In genomic region chr4:5158825-5159224, GRCh38 we compare ENCODE assay signal across 24 cellular contexts.
"Had no signal": no experiment of that assay in that cellular context is flagged by ENCODE, and none has a peak within 500 bp of the region (broad histone marks: within the 10 kb centered on the region; RNA-seq: fewer than 3 reads in every experiment).

No MANE protein-coding gene starts in this region.

- H3K27me3 Mint-ChIP-seq: stimulated activated naive B cell treated with anti-CD40 and anti-IgM and Interleukin-4, amounts not matched to agents 10 μg/mL and 1 μg/mL and 100 μg/mL, for 72 hours; stimulated activated naive CD8-positive, alpha-beta T cell treated with anti-CD3 and anti-CD28 coated beads, Interleukin-15, amount 100 ng/mL, for 72 hours had no signal

- H3K36me3 Mint-ChIP-seq: natural killer cell treated with Interleukin-12 subunit alpha and Interleukin-12 subunit beta and Interleukin-15 and Interleukin-18, amount 100 ng/mL, for 72 hours; neural progenitor cell; stimulated activated naive B cell treated with anti-CD40 and anti-IgM and Interleukin-4, amounts not matched to agents 10 μg/mL and 1 μg/mL and 100 μg/mL, for 72 hours had no signal

- H3K27me3 ChIP-seq: neural progenitor cell, sigmoid colon, testis, tibial nerve, upper lobe of right lung had no signal

- H3K4me3 ChIP-seq: dorsolateral prefrontal cortex, hepatocyte, lung, neural progenitor cell, psoas muscle, sigmoid colon, skin epidermis, testis, tibial nerve, upper lobe of right lung had no signal

- DNase-seq: cortex of kidney; dorsolateral prefrontal cortex; effector CD8-positive, alpha-beta T cell; foreskin melanocyte; left colon; left ventricle myocardium superior; mesenchymal stem cell; midbrain; occipital lobe; psoas muscle; retina; sigmoid colon; stimulated activated CD4-positive, alpha-beta T cell treated with anti-CD3 and anti-CD28 coated beads, Interleukin-2, amount 100 ng/mL, for 24 hours; stimulated activated CD4-positive, alpha-beta T cell treated with anti-CD3 and anti-CD28 coated beads, Interleukin-4, amount 100 ng/mL, for 4 hours; stimulated activated naive B cell treated with anti-CD40 and anti-IgM and Interleukin-4, amounts not matched to agents 10 μg/mL and 1 μg/mL and 100 μg/mL, for 72 hours; stimulated activated naive CD8-positive, alpha-beta T cell treated with anti-CD3 and anti-CD28 coated beads, Interleukin-15, amount 100 ng/mL, for 72 hours; testis; upper lobe of right lung had no signal

- H3K4me1 Mint-ChIP-seq: stimulated activated naive B cell treated with anti-CD40 and anti-IgM and Interleukin-4, amounts not matched to agents 10 μg/mL and 1 μg/mL and 100 μg/mL, for 72 hours; stimulated activated naive CD8-positive, alpha-beta T cell treated with anti-CD3 and anti-CD28 coated beads, Interleukin-15, amount 100 ng/mL, for 72 hours had no signal

- H3K9me3 Mint-ChIP-seq: natural killer cell treated with Interleukin-12 subunit alpha and Interleukin-12 subunit beta and Interleukin-15 and Interleukin-18, amount 100 ng/mL, for 72 hours had no signal

- H3K79me2 ChIP-seq: hepatocyte had no signal

- H3K9me3 ChIP-seq: psoas muscle, sigmoid colon, testis, tibial nerve, upper lobe of right lung had no signal

- H3K4me1 ChIP-seq: psoas muscle, sigmoid colon, testis, tibial nerve, upper lobe of right lung had no signal

- H3K27ac ChIP-seq: dorsolateral prefrontal cortex, hepatocyte, neural progenitor cell, psoas muscle, sigmoid colon, skin epidermis, testis, tibial nerve, upper lobe of right lung had no signal

- H3K4me2 ChIP-seq: hepatocyte had no signal

- H2AFZ ChIP-seq: hepatocyte, neural progenitor cell had no signal

- H3K36me3 ChIP-seq: neural progenitor cell, sigmoid colon, tibial nerve, upper lobe of right lung had no signal

- ATAC-seq: left colon; left ventricle myocardium superior; natural killer cell treated with Interleukin-12 subunit alpha and Interleukin-12 subunit beta and Interleukin-15 and Interleukin-18, amount 100 ng/mL, for 72 hours; psoas muscle; stimulated activated naive B cell treated with anti-CD40 and anti-IgM and Interleukin-4, amounts not matched to agents 10 μg/mL and 1 μg/mL and 100 μg/mL, for 72 hours; stimulated activated naive CD8-positive, alpha-beta T cell treated with anti-CD3 and anti-CD28 coated beads, Interleukin-15, amount 100 ng/mL, for 72 hours; upper lobe of right lung had no signal

- H3K9ac ChIP-seq: neural progenitor cell had no signal

- H3K27ac Mint-ChIP-seq: natural killer cell treated with Interleukin-12 subunit alpha and Interleukin-12 subunit beta and Interleukin-15 and Interleukin-18, amount 100 ng/mL, for 72 hours; neural progenitor cell; stimulated activated naive B cell treated with anti-CD40 and anti-IgM and Interleukin-4, amounts not matched to agents 10 μg/mL and 1 μg/mL and 100 μg/mL, for 72 hours; stimulated activated naive CD8-positive, alpha-beta T cell treated with anti-CD3 and anti-CD28 coated beads, Interleukin-15, amount 100 ng/mL, for 72 hours had no signal

- H3K4me3 Mint-ChIP-seq: natural killer cell treated with Interleukin-12 subunit alpha and Interleukin-12 subunit beta and Interleukin-15 and Interleukin-18, amount 100 ng/mL, for 72 hours; neural progenitor cell; stimulated activated naive B cell treated with anti-CD40 and anti-IgM and Interleukin-4, amounts not matched to agents 10 μg/mL and 1 μg/mL and 100 μg/mL, for 72 hours; stimulated activated naive CD8-positive, alpha-beta T cell treated with anti-CD3 and anti-CD28 coated beads, Interleukin-15, amount 100 ng/mL, for 72 hours had no signal
